In genomic region chr2:214232266-214232665, GRCh38 we compare ENCODE assay signal across 24 cellular contexts.
"Had no signal": no experiment of that assay in that cellular context is flagged by ENCODE, and none has a peak within 500 bp of the region (broad histone marks: within the 10 kb centered on the region; RNA-seq: fewer than 3 reads in every experiment).

No MANE protein-coding gene starts in this region.

- H3K27ac Mint-ChIP-seq: activated CD4-positive, alpha-beta memory T cell treated with anti-CD3 and anti-CD28 coated beads for 36 hours; activated CD8-positive, alpha-beta memory T cell treated with anti-CD3 and anti-CD28 coated beads, Interleukin-2, amount 10 ng/mL, durations not matched to agents 7 days and 5 days; activated naive CD8-positive, alpha-beta T cell treated with anti-CD3 and anti-CD28 coated beads for 36 hours; activated T-helper 17 cell treated with anti-CD3 and anti-CD28 coated beads, Interleukin-2, amount 50 U/mL, for 72 hours; nephron progenitor cell; T-helper 2 cell treated with Interferon-gamma antibody and Interleukin-4, amounts not matched to agents 5 μg/mL and 100 μg/mL, for 36 hours; WTC11 had no signal

- H3K9me3 ChIP-seq: esophagus muscularis mucosa, uterus had no signal

- H3K36me3 Mint-ChIP-seq: activated CD4-positive, alpha-beta memory T cell treated with anti-CD3 and anti-CD28 coated beads for 36 hours; activated CD8-positive, alpha-beta memory T cell treated with anti-CD3 and anti-CD28 coated beads, Interleukin-2, amount 10 ng/mL, durations not matched to agents 7 days and 5 days; activated naive CD8-positive, alpha-beta T cell treated with anti-CD3 and anti-CD28 coated beads for 36 hours; WTC11 had no signal

- FAIRE-seq: endothelial cell of umbilical vein, keratinocyte had no signal

- H3K36me3 ChIP-seq: brain microvascular endothelial cell, esophagus muscularis mucosa, left lung, tibial nerve, uterus had no signal

- H3K27ac ChIP-seq: brain microvascular endothelial cell, esophagus muscularis mucosa, left lung, tibial nerve, uterus had no signal

- H3K9me3 Mint-ChIP-seq: activated naive CD8-positive, alpha-beta T cell treated with anti-CD3 and anti-CD28 coated beads for 36 hours; activated T-helper 17 cell treated with anti-CD3 and anti-CD28 coated beads, Interleukin-2, amount 50 U/mL, for 72 hours; nephron progenitor cell; T-helper 2 cell treated with Interferon-gamma antibody and Interleukin-4, amounts not matched to agents 5 μg/mL and 100 μg/mL, for 36 hours had no signal

- H3K27me3 Mint-ChIP-seq: activated CD4-positive, alpha-beta memory T cell treated with anti-CD3 and anti-CD28 coated beads for 36 hours; activated CD8-positive, alpha-beta memory T cell treated with anti-CD3 and anti-CD28 coated beads, Interleukin-2, amount 10 ng/mL, durations not matched to agents 7 days and 5 days; activated naive CD8-positive, alpha-beta T cell treated with anti-CD3 and anti-CD28 coated beads for 36 hours; activated T-helper 17 cell treated with anti-CD3 and anti-CD28 coated beads, Interleukin-2, amount 50 U/mL, for 72 hours had no signal

- DNase-seq: activated CD4-positive, alpha-beta memory T cell treated with anti-CD3 and anti-CD28 coated beads for 36 hours; activated CD4-positive, alpha-beta T cell treated with anti-CD3 and anti-CD28 coated beads for 4 hours; activated CD8-positive, alpha-beta memory T cell treated with anti-CD3 and anti-CD28 coated beads, Interleukin-2, amount 10 ng/mL, durations not matched to agents 7 days and 5 days; activated naive CD4-positive, alpha-beta T cell; activated naive CD8-positive, alpha-beta T cell treated with anti-CD3 and anti-CD28 coated beads for 36 hours; brain microvascular endothelial cell; effector memory CD4-positive, alpha-beta T cell; hypothalamus; left lung; nephron progenitor cell; nucleus accumbens; posterior cingulate gyrus; retina; stimulated activated CD8-positive, alpha-beta memory T cell treated with anti-CD3 and anti-CD28 coated beads, Interleukin-4, amount 100 ng/mL, for 48 hours; stimulated activated naive CD4-positive, alpha-beta T cell; substantia nigra; uterus had no signal

- H3K27me3 ChIP-seq: brain microvascular endothelial cell, esophagus muscularis mucosa, left lung, tibial nerve, uterus had no signal

- H3K4me3 ChIP-seq: esophagus muscularis mucosa, left lung, tibial nerve, uterus had no signal

- ATAC-seq: activated CD8-positive, alpha-beta memory T cell treated with anti-CD3 and anti-CD28 coated beads, Interleukin-2, amount 10 ng/mL, durations not matched to agents 7 days and 5 days; activated T-helper 17 cell treated with anti-CD3 and anti-CD28 coated beads, Interleukin-2, amount 50 U/mL, for 72 hours; left lung; WTC11 had no signal

- H3K4me1 Mint-ChIP-seq: activated CD8-positive, alpha-beta memory T cell treated with anti-CD3 and anti-CD28 coated beads, Interleukin-2, amount 10 ng/mL, durations not matched to agents 7 days and 5 days; activated naive CD8-positive, alpha-beta T cell treated with anti-CD3 and anti-CD28 coated beads for 36 hours; activated T-helper 17 cell treated with anti-CD3 and anti-CD28 coated beads, Interleukin-2, amount 50 U/mL, for 72 hours; nephron progenitor cell; WTC11 had no signal

- H3K4me1 ChIP-seq: esophagus muscularis mucosa, left lung, tibial nerve, uterus had no signal

- H3K4me3 Mint-ChIP-seq: activated CD4-positive, alpha-beta memory T cell treated with anti-CD3 and anti-CD28 coated beads for 36 hours; activated CD8-positive, alpha-beta memory T cell treated with anti-CD3 and anti-CD28 coated beads, Interleukin-2, amount 10 ng/mL, durations not matched to agents 7 days and 5 days; activated naive CD8-positive, alpha-beta T cell treated with anti-CD3 and anti-CD28 coated beads for 36 hours; activated T-helper 17 cell treated with anti-CD3 and anti-CD28 coated beads, Interleukin-2, amount 50 U/mL, for 72 hours; nephron progenitor cell; T-helper 2 cell treated with Interferon-gamma antibody and Interleukin-4, amounts not matched to agents 5 μg/mL and 100 μg/mL, for 36 hours; WTC11 had no signal
